12 cellular contexts compared by ENCODE assay signal in the genomic region with DNA sequence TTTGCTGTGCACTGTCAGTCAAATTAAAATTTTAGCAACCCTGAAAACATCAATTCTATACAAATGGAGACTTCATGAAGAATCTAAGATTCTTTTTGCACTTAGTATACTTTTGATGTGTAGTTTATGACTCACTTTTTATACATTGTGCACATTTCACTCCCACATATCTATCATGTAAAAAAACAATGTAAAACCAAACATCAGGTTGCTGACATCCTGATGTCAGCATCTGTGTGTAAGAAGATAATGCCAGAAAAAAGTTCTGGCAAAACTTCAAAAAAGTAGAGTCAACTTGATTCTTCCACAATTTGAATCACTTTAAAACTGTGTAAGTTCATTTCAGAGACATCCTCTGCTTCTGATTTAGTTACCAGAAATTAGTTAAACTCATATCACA.
A peak's percentile ranks its signal among the peaks of the same experiment; 100 is the strongest.
DNase-seq lines count a peak whose midpoint lies in the region; ATAC-seq and TF ChIP-seq lines count a peak whose summit lies in the region.
"Had no signal": no experiment of that assay in that cellular context is flagged by ENCODE, and none has a peak within 500 bp of the region (broad histone marks: within the 10 kb centered on the region; RNA-seq: fewer than 3 reads in every experiment).

No MANE protein-coding gene starts in this region.

- H2BK15ac ChIP-seq in IMR-90 (ENCODE audit: low read depth, low read length) = no peak overlapping the region

- H2BK120ac ChIP-seq in IMR-90 (ENCODE audit: low read depth, low read length) = no peak overlapping the region

- intact Hi-C loops in IMR-90 (cut with micrococcal nuclease) = no loop called here

- no TSS peak for BruUV-seq in IMR-90 (replicated peaks; lab: Mats Ljungman, UMichigan)

- no peak overlapping the region for H2AFZ ChIP-seq in IMR-90 (replicated peaks; ENCODE audit: low read length, poor library complexity)

- no peak overlapping the region for H4K91ac ChIP-seq in IMR-90 (ENCODE audit: insufficient read depth, low read depth, low read length)

- CTCF ChIA-PET in IMR-90 (lab: Yijun Ruan, JAX) = no interaction called here

- H2AK9ac ChIP-seq in IMR-90 (replicated peaks; ENCODE audit: low read depth, low read length, poor library complexity) = no peak overlapping the region

- no peak overlapping the region for H3K23ac ChIP-seq in IMR-90 (ENCODE audit: low read depth, low read length)

- no peak overlapping the region for H3K4me3 ChIP-seq in IMR-90 (ENCODE audit: insufficient read depth, low read depth, low read length)
- no peak overlapping the region for H3K4me3 ChIP-seq in brain microvascular endothelial cell (ENCODE audit: low read depth, low read length)
- no peak overlapping the region for H3K4me3 ChIP-seq in fibroblast of the aortic adventitia (ENCODE audit: low read depth, low read length)

- H3K9me3 ChIP-seq in IMR-90 (ENCODE audit: control insufficient read depth, insufficient read depth, low read length) = no peaks in the 10 kb centered on the region

- H4K20me1 ChIP-seq in IMR-90 (ENCODE audit: insufficient read depth, low read length) = no peaks in the 10 kb centered on the region

- H3K4me2 ChIP-seq in IMR-90 (ENCODE audit: low read depth, low read length) = no peak overlapping the region

- no peak overlapping the region for H3K56ac ChIP-seq in IMR-90 (ENCODE audit: extremely low read depth, insufficient read depth, low read length)

- no peak overlapping the region for H2AK5ac ChIP-seq in IMR-90 (ENCODE audit: low read depth, low read length)

- H2BK5ac ChIP-seq in IMR-90 (ENCODE audit: low read depth, low read length, poor library complexity, severe bottlenecking) = no peak overlapping the region

- no peak overlapping the region for H4K8ac ChIP-seq in IMR-90 (ENCODE audit: low read depth in 2 of 2, low read length in 2 of 2)

- peaks cover 2% of the 10 kb centered on the region; the same call in 1 of the 2 replicates for H3K9me1 ChIP-seq in IMR-90 (ENCODE audit: insufficient read depth, low read length)

- TF ChIP-seq CTCF in IMR-90 (conservative IDR thresholded peaks at IDR 0.05; ENCODE audit: low read depth, low read length) = no peak
- no peak for TF ChIP-seq CTCF in brain microvascular endothelial cell (IDR thresholded peaks at IDR 0.05; ENCODE audit: low read depth, low read length, missing control alignments)
- no peak for TF ChIP-seq CTCF in fibroblast of the aortic adventitia (IDR thresholded peaks at IDR 0.05; ENCODE audit: insufficient read depth, low read length)

- H3K4me1 ChIP-seq in IMR-90 (ENCODE audit: control insufficient read depth, insufficient read depth, low read length) = no peaks in the 10 kb centered on the region

- POLR2A ChIA-PET in IMR-90 (lab: Charles Lee; ENCODE audit: unreplicated experiment) = no interaction called here

- H3K27me3 ChIP-seq in IMR-90 (ENCODE audit: control insufficient read depth, insufficient read depth, low read length) = no peaks in the 10 kb centered on the region
- no peaks in the 10 kb centered on the region for H3K27me3 ChIP-seq in brain microvascular endothelial cell (replicated peaks)

- H3K36me3 ChIP-seq in IMR-90 (ENCODE audit: control insufficient read depth, insufficient read depth, low read length) (no peaks in the 10 kb centered on the region), brain microvascular endothelial cell (replicated peaks) (no peaks in the 10 kb centered on the region)

- H3K27ac ChIP-seq in IMR-90 (ENCODE audit: insufficient read depth, low read length) = no peak overlapping the region
- no peak overlapping the region for H3K27ac ChIP-seq in brain microvascular endothelial cell

- ATAC-seq in IMR-90 (ENCODE audit: low read depth) = no peak
- ATAC-seq in left lobe of liver = no peak
- ATAC-seq: CD8-positive, alpha-beta T cell had no signal

- no peak overlapping the region for H3K18ac ChIP-seq in IMR-90 (ENCODE audit: low read depth, low read length)

- dilution Hi-C loops in IMR-90 (cut with HindIII; ENCODE audit: low sequenced_read_pairs, unreplicated experiment) = no loop called here

- H3K9ac ChIP-seq in IMR-90 (ENCODE audit: low read depth, low read length) = no peak overlapping the region

- TF ChIP-seq RAD21 in IMR-90 (IDR thresholded peaks at IDR 0.05; ENCODE audit: low read length) = no peak

- no peaks in the 10 kb centered on the region for H3K79me1 ChIP-seq in IMR-90 (ENCODE audit: low read depth in 1 of 2, low read length in 2 of 2)

- in situ Hi-C loops in IMR-90 (cut with MboI; ENCODE audit: low sequenced_read_pairs) = no loop called here
- in situ Hi-C loops in brain microvascular endothelial cell (cut with HindIII; ENCODE audit: low pct_ligation_motif_present, low sequenced_read_pairs) = no loop called here

- no peak overlapping the region for H3K14ac ChIP-seq in IMR-90 (replicated peaks; ENCODE audit: low read depth, low read length)

- H4K5ac ChIP-seq in IMR-90 (ENCODE audit: low read depth, low read length) = no peak overlapping the region

- H3K4ac ChIP-seq in IMR-90 (ENCODE audit: low read depth, low read length) = no peak overlapping the region

- no peak overlapping the region for H2BK20ac ChIP-seq in IMR-90 (ENCODE audit: low read depth, low read length)

- DNase-seq in EL (peak; percentile 3), IMR-90 (peak; percentile 87), brain microvascular endothelial cell (peak; percentile 24), fibroblast of the aortic adventitia (ENCODE audit: low read depth) (peak; percentile 58), left lobe of liver (ENCODE audit: low spot score) (no peak), activated gamma-delta T cell treated with Interleukin-2 at 50 U/mL for 16 hours (no peak), NCI-H1930 (lab: John Stamatoyannopoulos, UW) (no peak)
- no peak for DNase-seq in stimulated activated CD4-positive, alpha-beta T cell treated with anti-CD3 and anti-CD28 coated beads, Interleukin-2, amount 100 ng/mL, for 24 hours
- DNase-seq: CD8-positive, alpha-beta T cell; H9; NCI-H1436 treated with DMSO at 0.1 percent for 48 hours; NCI-H2081 treated with DMSO at 0.1 percent for 48 hours had no signal

- TF ChIP-seq POLR2A in IMR-90 (IDR thresholded peaks at IDR 0.05; ENCODE audit: low read depth, low read length) = no peak

TF ChIP-seq in IMR-90, 13 proteins besides CTCF, POLR2A, EP300 and RAD21:
- TF ChIP-seq, protein P1, sequence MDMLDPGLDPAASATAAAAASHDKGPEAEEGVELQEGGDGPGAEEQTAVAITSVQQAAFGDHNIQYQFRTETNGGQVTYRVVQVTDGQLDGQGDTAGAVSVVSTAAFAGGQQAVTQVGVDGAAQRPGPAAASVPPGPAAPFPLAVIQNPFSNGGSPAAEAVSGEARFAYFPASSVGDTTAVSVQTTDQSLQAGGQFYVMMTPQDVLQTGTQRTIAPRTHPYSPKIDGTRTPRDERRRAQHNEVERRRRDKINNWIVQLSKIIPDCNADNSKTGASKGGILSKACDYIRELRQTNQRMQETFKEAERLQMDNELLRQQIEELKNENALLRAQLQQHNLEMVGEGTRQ (IDR thresholded peaks at IDR 0.05; ENCODE audit: low read depth, low read length) = no peak
- no peak for TF ChIP-seq BHLHE40 (IDR thresholded peaks at IDR 0.05; ENCODE audit: low read depth, low read length)

Comparison
In these comparisons a context has a peak if more than half of its experiments do, and no peak if none do; other contexts are left out.
1. DNase-seq: peak in EL (single experiment), IMR-90 (single experiment), brain microvascular endothelial cell (single experiment) and fibroblast of the aortic adventitia (single experiment); none in left lobe of liver (single experiment), activated gamma-delta T cell treated with Interleukin-2 at 50 U/mL for 16 hours (single experiment), stimulated activated CD4-positive, alpha-beta T cell treated with anti-CD3 and anti-CD28 coated beads, Interleukin-2, amount 100 ng/mL, for 24 hours (0 of 2) and NCI-H1930 (0 of 2).